In the genomic region with DNA sequence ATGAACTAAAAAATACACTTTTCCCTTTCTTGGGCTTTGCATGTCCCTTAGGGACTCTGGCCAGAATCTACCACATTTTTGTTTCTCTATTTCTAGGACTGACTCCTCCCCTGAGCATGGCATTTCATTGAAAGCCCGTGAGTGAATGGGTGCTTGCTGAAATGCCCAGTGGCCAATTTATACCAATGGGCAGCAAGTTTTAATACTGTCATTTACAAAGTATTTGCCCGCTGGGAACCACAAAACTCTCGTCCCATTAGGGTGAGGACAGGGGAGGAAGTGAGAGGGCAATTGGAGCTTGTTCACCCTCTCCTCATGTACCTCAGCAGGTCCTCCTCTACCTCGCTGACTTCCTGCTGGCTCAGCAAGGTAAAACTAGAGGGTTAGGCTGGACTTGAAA, we compare ENCODE assay signal across 3 cellular contexts.
TF ChIP-seq lines count a peak whose summit lies in the region.

No MANE protein-coding gene starts in this region.

TF ChIP-seq in SK-N-SH, 30 proteins besides CTCF, POLR2A, EP300 and RAD21:
- no peak for TF ChIP-seq YY1 (IDR thresholded peaks at IDR 0.05; ENCODE audit: low read depth)
- TF ChIP-seq RXRA (IDR thresholded peaks at IDR 0.05; ENCODE audit: borderline replicate concordance, low read depth) = no peak
- no peak for TF ChIP-seq FOXM1 (IDR thresholded peaks at IDR 0.05; ENCODE audit: low read depth)
- no peak for TF ChIP-seq SIN3A (IDR thresholded peaks at IDR 0.05; ENCODE audit: borderline replicate concordance, low read depth, low read length)
- TF ChIP-seq, protein P1, sequence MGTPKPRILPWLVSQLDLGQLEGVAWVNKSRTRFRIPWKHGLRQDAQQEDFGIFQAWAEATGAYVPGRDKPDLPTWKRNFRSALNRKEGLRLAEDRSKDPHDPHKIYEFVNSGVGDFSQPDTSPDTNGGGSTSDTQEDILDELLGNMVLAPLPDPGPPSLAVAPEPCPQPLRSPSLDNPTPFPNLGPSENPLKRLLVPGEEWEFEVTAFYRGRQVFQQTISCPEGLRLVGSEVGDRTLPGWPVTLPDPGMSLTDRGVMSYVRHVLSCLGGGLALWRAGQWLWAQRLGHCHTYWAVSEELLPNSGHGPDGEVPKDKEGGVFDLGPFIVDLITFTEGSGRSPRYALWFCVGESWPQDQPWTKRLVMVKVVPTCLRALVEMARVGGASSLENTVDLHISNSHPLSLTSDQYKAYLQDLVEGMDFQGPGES (IDR thresholded peaks at IDR 0.05; ENCODE audit: low read depth, low read length) = no peak
- no peak for TF ChIP-seq JUND (IDR thresholded peaks at IDR 0.05)
- TF ChIP-seq, protein P2, sequence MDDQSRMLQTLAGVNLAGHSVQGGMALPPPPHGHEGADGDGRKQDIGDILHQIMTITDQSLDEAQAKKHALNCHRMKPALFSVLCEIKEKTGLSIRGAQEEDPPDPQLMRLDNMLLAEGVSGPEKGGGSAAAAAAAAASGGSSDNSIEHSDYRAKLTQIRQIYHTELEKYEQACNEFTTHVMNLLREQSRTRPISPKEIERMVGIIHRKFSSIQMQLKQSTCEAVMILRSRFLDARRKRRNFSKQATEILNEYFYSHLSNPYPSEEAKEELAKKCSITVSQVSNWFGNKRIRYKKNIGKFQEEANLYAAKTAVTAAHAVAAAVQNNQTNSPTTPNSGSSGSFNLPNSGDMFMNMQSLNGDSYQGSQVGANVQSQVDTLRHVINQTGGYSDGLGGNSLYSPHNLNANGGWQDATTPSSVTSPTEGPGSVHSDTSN (IDR thresholded peaks at IDR 0.05) = no peak
- no peak for TF ChIP-seq TAF1 (IDR thresholded peaks at IDR 0.05; ENCODE audit: borderline replicate concordance, low read depth, low read length)
- no peak for TF ChIP-seq TEAD4 (IDR thresholded peaks at IDR 0.05; ENCODE audit: borderline replicate concordance, insufficient read depth)
- no peak for TF ChIP-seq FOXJ3 (CRISPR knock-in tag; IDR thresholded peaks at IDR 0.05)

TF ChIP-seq in SK-N-SH treated with all-trans-retinoic acid at 6 μM for 48 hours, 23 proteins besides CTCF, POLR2A, EP300 and RAD21:
- TF ChIP-seq, protein P3, sequence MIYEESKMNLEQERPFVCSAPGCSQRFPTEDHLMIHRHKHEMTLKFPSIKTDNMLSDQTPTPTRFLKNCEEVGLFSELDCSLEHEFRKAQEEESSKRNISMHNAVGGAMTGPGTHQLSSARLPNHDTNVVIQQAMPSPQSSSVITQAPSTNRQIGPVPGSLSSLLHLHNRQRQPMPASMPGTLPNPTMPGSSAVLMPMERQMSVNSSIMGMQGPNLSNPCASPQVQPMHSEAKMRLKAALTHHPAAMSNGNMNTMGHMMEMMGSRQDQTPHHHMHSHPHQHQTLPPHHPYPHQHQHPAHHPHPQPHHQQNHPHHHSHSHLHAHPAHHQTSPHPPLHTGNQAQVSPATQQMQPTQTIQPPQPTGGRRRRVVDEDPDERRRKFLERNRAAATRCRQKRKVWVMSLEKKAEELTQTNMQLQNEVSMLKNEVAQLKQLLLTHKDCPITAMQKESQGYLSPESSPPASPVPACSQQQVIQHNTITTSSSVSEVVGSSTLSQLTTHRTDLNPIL (CRISPR knock-in tag; IDR thresholded peaks at IDR 0.05; ENCODE audit: low read depth) = no peak
- no peak for TF ChIP-seq ISL1 (CRISPR knock-in tag; IDR thresholded peaks at IDR 0.05)
- TF ChIP-seq ZNF8 (CRISPR knock-in tag; IDR thresholded peaks at IDR 0.05) = no peak
- no peak for TF ChIP-seq ZC3H10 (CRISPR knock-in tag; IDR thresholded peaks at IDR 0.05)

TF ChIP-seq in WTC11, 78 proteins besides CTCF, POLR2A, EP300 and RAD21:
- TF ChIP-seq ESRRA (CRISPR knock-in tag; IDR thresholded peaks at IDR 0.05; ENCODE audit: borderline replicate concordance) = no peak
- no peak for TF ChIP-seq CREM (CRISPR knock-in tag; IDR thresholded peaks at IDR 0.05)
- no peak for TF ChIP-seq KAT7 (CRISPR knock-in tag; IDR thresholded peaks at IDR 0.05; ENCODE audit: borderline replicate concordance)
- TF ChIP-seq ZNF317 (CRISPR knock-in tag; IDR thresholded peaks at IDR 0.05; ENCODE audit: borderline replicate concordance, low read depth) = no peak
- TF ChIP-seq JAZF1 (CRISPR knock-in tag; IDR thresholded peaks at IDR 0.05) = no peak
